In the genomic region with DNA sequence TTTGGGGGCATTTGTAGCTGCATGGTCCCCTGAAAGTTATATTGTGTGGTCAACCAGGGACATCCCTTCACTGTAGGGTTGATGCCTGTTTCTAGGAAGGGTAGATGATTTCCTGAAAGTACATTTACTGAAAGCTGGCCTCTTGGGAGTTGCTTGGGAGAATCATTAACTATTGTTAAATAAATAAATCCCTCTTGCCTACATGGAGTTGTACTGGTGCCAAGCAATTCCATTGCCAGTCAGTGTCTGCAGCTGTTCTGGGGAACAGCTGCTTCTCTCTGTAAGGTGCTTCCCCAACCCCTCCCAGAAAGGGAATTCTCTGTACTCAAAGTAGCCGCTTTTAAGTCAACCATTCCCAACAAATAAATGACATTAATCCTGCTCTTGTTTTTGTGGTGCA, we compare ENCODE assay signal across 12 cellular contexts. TPM values are rescaled to one million over a fixed set of nuclear protein-coding genes. Genes with fewer than 3 reads are reported as not detected.
DNase-seq lines count a peak whose midpoint lies in the region; ATAC-seq and TF ChIP-seq lines count a peak whose summit lies in the region.
"Had no signal": no experiment of that assay in that cellular context is flagged by ENCODE, and none has a peak within 500 bp of the region (broad histone marks: within the 10 kb centered on the region; RNA-seq: fewer than 3 reads in every experiment).

No MANE protein-coding gene starts in this region.

- no peak overlapping the region for H3K4me2 ChIP-seq in neural progenitor cell

- H3F3A ChIP-seq in neural progenitor cell (ENCODE audit: low read depth): peaks cover 24% of the 10 kb centered on the region

- peaks cover 40% of the 10 kb centered on the region for H3K4me1 Mint-ChIP-seq in neural progenitor cell

- peak overlapping the region; percentile 4 to 31 for H3K4me3 ChIP-seq in duodenal mucosa (ENCODE audit: low read depth in 1 of 2, low read length in 2 of 2)
- H3K4me3 ChIP-seq in neural progenitor cell: no peak overlapping the region
- H3K4me3 ChIP-seq in right atrium auricular region: no peak overlapping the region

- H3K36me3 Mint-ChIP-seq in neural progenitor cell: no peaks in the 10 kb centered on the region

- peak; percentile 38 for DNase-seq in DMS 273 treated with DMSO at 0.1 percent for 48 hours (lab: John Stamatoyannopoulos, UW)
- peak; percentile 19 for DNase-seq in NCI-H2081 treated with DMSO at 0.1 percent for 48 hours (lab: John Stamatoyannopoulos, UW)
- DNase-seq in neural progenitor cell (ENCODE audit: low spot score): no peak
- DNase-seq in activated CD4-positive, alpha-beta T cell treated with anti-CD3 and anti-CD28 coated beads for 48 hours: no peak
- DNase-seq in right atrium auricular region (ENCODE audit: low spot score): no peak
- DNase-seq: activated CD8-positive, alpha-beta memory T cell treated with anti-CD3 and anti-CD28 coated beads, Interleukin-2, amount 50 U/mL, for 48 hours; mammary epithelial cell; SIG-M5 had no signal

- H3K36me3 ChIP-seq in duodenal mucosa (ENCODE audit: control insufficient read depth in 1 of 2, insufficient read depth in 2 of 2, low read length in 2 of 2) (no peaks in the 10 kb centered on the region), neural progenitor cell (no peaks in the 10 kb centered on the region), right atrium auricular region (no peaks in the 10 kb centered on the region)

- H3K9me3 ChIP-seq in duodenal mucosa (ENCODE audit: control insufficient read depth in 1 of 2, low read length in 2 of 2): no peaks in the 10 kb centered on the region
- no peaks in the 10 kb centered on the region for H3K9me3 ChIP-seq in neural progenitor cell (ENCODE audit: low read depth)
- no peaks in the 10 kb centered on the region for H3K9me3 ChIP-seq in right atrium auricular region

- no peak overlapping the region for H3K9ac ChIP-seq in duodenal mucosa (ENCODE audit: low read depth in 1 of 2, low read length in 2 of 2)
- no peak overlapping the region for H3K9ac ChIP-seq in neural progenitor cell

- peaks cover 9% of the 10 kb centered on the region for H3K27me3 Mint-ChIP-seq in neural progenitor cell (ENCODE audit: insufficient read depth, low read depth)

- no peak overlapping the region for H3K4me3 Mint-ChIP-seq in neural progenitor cell

- H3K27me3 ChIP-seq in duodenal mucosa (ENCODE audit: control insufficient read depth in 1 of 2, insufficient read depth in 2 of 2, low read length in 2 of 2) (no peaks in the 10 kb centered on the region), neural progenitor cell (no peaks in the 10 kb centered on the region), right atrium auricular region (no peaks in the 10 kb centered on the region)

- no peaks in the 10 kb centered on the region for H3K79me2 ChIP-seq in neural progenitor cell (ENCODE audit: low read depth)

- ATAC-seq in HG03521 (IDR thresholded peaks at IDR 0.05; ENCODE audit: unreplicated experiment) (no peak), GM19463 (IDR thresholded peaks at IDR 0.05; ENCODE audit: unreplicated experiment) (no peak)

- H4K20me1 ChIP-seq in neural progenitor cell (ENCODE audit: low read depth): no peaks in the 10 kb centered on the region

- H3K27ac Mint-ChIP-seq in neural progenitor cell: peak overlapping the region; percentile 50

- peaks cover 3% of the 10 kb centered on the region for H3K9me3 Mint-ChIP-seq in neural progenitor cell

- H3K4me1 ChIP-seq in duodenal mucosa (ENCODE audit: control insufficient read depth in 1 of 2, insufficient read depth in 2 of 2, low read length in 2 of 2) (peaks cover 30 to 41% of the 10 kb centered on the region in 2 donors), neural progenitor cell (peaks cover 16% of the 10 kb centered on the region), right atrium auricular region (peaks cover 0 to 44% of the 10 kb centered on the region in 2 donors)

- TF ChIP-seq CTCF in neural progenitor cell (IDR thresholded peaks at IDR 0.05): no peak
- no peak for TF ChIP-seq CTCF in right atrium auricular region (IDR thresholded peaks at IDR 0.05)

- H3K27ac ChIP-seq in duodenal mucosa (ENCODE audit: low read depth, low read length): no peak overlapping the region
- H3K27ac ChIP-seq in neural progenitor cell: no peak overlapping the region
- H3K27ac ChIP-seq in right atrium auricular region: no peak overlapping the region

- H2AFZ ChIP-seq in neural progenitor cell (replicated peaks): no peak overlapping the region

RNA-seq across cellular contexts. Expression of gene C4orf51, which starts 51.1 kb away (rescaled TPM):
- total RNA-seq in neural progenitor cell (ENCODE audit: low replicate concordance): not detected in 2 replicates
- total RNA-seq in right atrium auricular region: not detected
- total RNA-seq: dermis microvascular lymphatic vessel endothelial cell, mammary epithelial cell had no signal

Comparison
In these comparisons a context has a peak if more than half of its experiments do, and no peak if none do; other contexts are left out.
1. DNase-seq: peak in DMS 273 treated with DMSO at 0.1 percent for 48 hours (single experiment) and NCI-H2081 treated with DMSO at 0.1 percent for 48 hours (single experiment); none in neural progenitor cell (single experiment), activated CD4-positive, alpha-beta T cell treated with anti-CD3 and anti-CD28 coated beads for 48 hours (single experiment) and right atrium auricular region (single experiment).
2. H3K4me3 ChIP-seq: peak in duodenal mucosa (2 of 2); none in neural progenitor cell (single experiment) and right atrium auricular region (0 of 2).